In the genomic region with DNA sequence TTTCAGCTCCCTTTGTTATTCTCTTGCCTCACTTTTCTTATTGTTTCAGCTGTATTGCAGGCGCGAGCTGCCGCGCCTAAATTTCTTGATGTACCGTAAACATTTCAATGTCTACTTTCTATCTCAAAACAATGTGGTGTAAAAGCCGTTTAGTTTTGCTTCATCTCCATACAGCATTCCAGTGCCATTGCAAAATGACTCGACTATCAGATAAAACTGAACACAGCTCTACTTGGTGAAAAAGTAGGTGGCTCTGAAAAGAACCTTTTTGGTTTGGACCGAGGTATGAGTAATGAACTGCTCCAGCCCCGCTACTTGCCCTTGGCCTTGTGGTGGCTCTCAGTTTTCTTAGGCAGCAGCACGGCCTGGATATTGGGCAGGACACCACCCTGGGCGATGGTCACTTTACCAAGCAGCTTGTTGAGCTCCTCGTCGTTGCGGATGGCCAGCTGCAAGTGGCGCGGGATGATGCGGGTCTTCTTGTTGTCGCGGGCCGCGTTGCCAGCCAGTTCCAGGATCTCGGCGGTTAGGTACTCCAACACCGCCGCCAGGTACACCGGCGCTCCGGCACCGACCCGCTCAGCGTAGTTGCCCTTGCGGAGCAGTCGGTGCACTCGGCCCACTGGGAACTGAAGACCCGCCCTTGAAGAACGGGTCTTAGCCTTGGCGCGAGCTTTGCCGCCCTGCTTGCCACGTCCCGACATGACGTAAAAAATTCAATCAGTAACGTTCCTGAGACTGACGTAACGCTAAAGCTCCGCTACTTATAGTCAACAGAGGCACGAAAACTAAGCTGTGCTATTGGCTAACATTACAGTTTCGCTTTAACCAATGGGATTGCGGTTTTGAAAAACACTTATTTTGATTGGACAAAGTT, we compare ENCODE assay signal across 8 cellular contexts.
DNase-seq lines count a peak whose midpoint lies in the region; ATAC-seq, FAIRE-seq and TF ChIP-seq lines count a peak whose summit lies in the region.

No MANE protein-coding gene starts in this region.

- H3K9ac ChIP-seq in BLaER1 = peak overlapping the region; percentile 98

- peaks cover 44% of the 10 kb centered on the region for H3K4me1 ChIP-seq in BLaER1

- TF ChIP-seq POLR2A in GM19193 (IDR thresholded peaks at IDR 0.05; ENCODE audit: extremely low read depth, insufficient read depth, insufficient read length) = peak; percentile 82

- no peaks in the 10 kb centered on the region for H3K27me3 ChIP-seq in BLaER1

- DNase-seq in NCI-H446 (lab: John Stamatoyannopoulos, UW) (peak; percentile 98 to 99), kidney glomerular epithelial cell (lab: John Stamatoyannopoulos, UW) (peak; percentile 98)
- DNase-seq in activated CD4-positive, alpha-beta T cell treated with anti-CD3 and anti-CD28 coated beads for 1 hour = peak; percentile 63
- DNase-seq in stimulated activated CD4-positive, alpha-beta T cell treated with anti-CD3 and anti-CD28 coated beads, Interleukin-15, amount 100 ng/mL, for 48 hours (ENCODE audit: low read depth in 2 of 2) = peak; percentile 68 to 77

- H3K27ac ChIP-seq in BLaER1 = peak overlapping the region; percentile 97

- H3K9me3 ChIP-seq in BLaER1 = no peaks in the 10 kb centered on the region

- peak; percentile 80 for ATAC-seq in HG03354 (IDR thresholded peaks at IDR 0.05; ENCODE audit: poor library complexity, severe bottlenecking, unreplicated experiment)

- H3K36me3 ChIP-seq in BLaER1 = peaks cover 7% of the 10 kb centered on the region

- peak overlapping the region; percentile 93 for H3K4me2 ChIP-seq in BLaER1

- no peaks in the 10 kb centered on the region for H4K20me1 ChIP-seq in BLaER1

- H3K4me3 ChIP-seq in BLaER1 = peak overlapping the region; percentile 81

- FAIRE-seq in colon (lab: Jason Lieb, UNC) = peak; percentile 78

Comparison
In these comparisons a context has a peak if more than half of its experiments do, and no peak if none do; other contexts are left out.
1. Peak in every context shown above with its lines: DNase-seq, ATAC-seq, H3K4me3 ChIP-seq and H3K27ac ChIP-seq.